1 cellular context compared by ENCODE assay signal in the genomic region with DNA sequence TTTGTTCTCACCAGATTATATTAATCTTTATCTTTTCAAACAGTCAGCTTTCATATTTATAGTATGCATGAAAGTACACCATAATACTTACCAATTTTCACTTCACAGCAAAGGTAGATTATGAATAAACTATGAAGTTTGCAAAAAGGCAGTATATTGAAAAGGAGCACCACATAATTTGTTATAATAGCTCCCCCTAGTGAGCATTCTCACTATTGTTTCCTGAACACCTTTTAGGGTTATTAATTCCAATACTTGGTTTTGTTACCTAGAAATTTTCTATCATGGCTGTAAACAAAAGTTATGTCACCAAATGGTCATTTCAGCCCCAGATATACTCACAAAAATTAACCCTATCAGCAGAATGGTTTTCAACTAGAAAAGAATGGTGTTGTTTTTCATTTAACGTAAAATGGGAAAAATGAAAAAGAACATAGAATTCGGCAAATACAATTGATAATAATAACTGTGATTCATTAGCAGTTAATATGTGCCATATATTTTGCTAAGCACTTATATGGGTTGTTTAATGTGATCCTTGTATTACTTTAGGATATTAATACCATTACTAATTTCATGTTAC.
TF ChIP-seq lines count a peak whose summit lies in the region.

No MANE protein-coding gene starts in this region.

TF ChIP-seq in K562, 482 proteins besides CTCF, POLR2A, EP300 and RAD21:
- TF ChIP-seq KLF16 (IDR thresholded peaks at IDR 0.05): 0 out of 2 replicates have a peak, but pooled peaks have one; percentile 8
- no peak for TF ChIP-seq HNRNPL (IDR thresholded peaks at IDR 0.05; ENCODE audit: low read depth, low read length)
- no peak for TF ChIP-seq NCOR1 (IDR thresholded peaks at IDR 0.05)
- 0 out of 2 replicates have a peak, but pooled peaks have one; percentile 8 for TF ChIP-seq ETV1 (tag; conservative IDR thresholded peaks at IDR 0.05; ENCODE audit: low read depth)
- 0 out of 2 replicates have a peak, but pooled peaks have one; percentile 25 for TF ChIP-seq GATAD2B (IDR thresholded peaks at IDR 0.05; ENCODE audit: borderline replicate concordance)
